Comparison of ENCODE assay signal across 9 cellular contexts in genomic region chr11:124738713-124739478, GRCh38. TPM values are rescaled to one million over a fixed set of nuclear protein-coding genes. Genes with fewer than 3 reads are reported as not detected.
DNase-seq lines count a peak whose midpoint lies in the region; ATAC-seq, FAIRE-seq and TF ChIP-seq lines count a peak whose summit lies in the region.
"Had no signal": no experiment of that assay in that cellular context is flagged by ENCODE, and none has a peak within 500 bp of the region (broad histone marks: within the 10 kb centered on the region; RNA-seq: fewer than 3 reads in every experiment).

No MANE protein-coding gene starts in this region.

- H3K4me1 ChIP-seq in cardiac muscle cell (ENCODE audit: low read depth) (no peaks in the 10 kb centered on the region), keratinocyte (ENCODE audit: control insufficient read depth, extremely low read depth, insufficient read depth, low read length) (peaks cover 7% of the 10 kb centered on the region), testis (peaks cover 4% of the 10 kb centered on the region)

- H3K4me1 Mint-ChIP-seq in activated naive CD8-positive, alpha-beta T cell treated with anti-CD3 and anti-CD28 coated beads, Interleukin-2, amount 50 U/mL, for 24 hours, result peaks cover 16% of the 10 kb centered on the region

- peak overlapping the region; percentile 85 for H3K4me2 ChIP-seq in keratinocyte (ENCODE audit: control insufficient read depth, extremely low read depth, insufficient read depth, low read depth, low read length)

- no peaks in the 10 kb centered on the region for H3K9me1 ChIP-seq in keratinocyte (ENCODE audit: control insufficient read depth, extremely low read depth, insufficient read depth, low read length)

- H3K27ac Mint-ChIP-seq in activated naive CD8-positive, alpha-beta T cell treated with anti-CD3 and anti-CD28 coated beads, Interleukin-2, amount 50 U/mL, for 24 hours, result no peak overlapping the region

- peaks cover 21% of the 10 kb centered on the region for H3K27me3 Mint-ChIP-seq in activated naive CD8-positive, alpha-beta T cell treated with anti-CD3 and anti-CD28 coated beads, Interleukin-2, amount 50 U/mL, for 24 hours

- dilution Hi-C loops in keratinocyte (cut with MboI; ENCODE audit: extremely low pct_ligation_motif_present, low sequenced_read_pairs), result no loop called here

- H3K79me2 ChIP-seq in keratinocyte (ENCODE audit: control insufficient read depth, insufficient read depth, low read length), result no peaks in the 10 kb centered on the region

- no peaks in the 10 kb centered on the region for H3K9me3 Mint-ChIP-seq in activated naive CD8-positive, alpha-beta T cell treated with anti-CD3 and anti-CD28 coated beads, Interleukin-2, amount 50 U/mL, for 24 hours

- FAIRE-seq in keratinocyte (lab: Jason Lieb, UNC), result no peak

- no peaks in the 10 kb centered on the region for H3K36me3 ChIP-seq in cardiac muscle cell
- H3K36me3 ChIP-seq in keratinocyte (ENCODE audit: control insufficient read depth in 2 of 2, extremely low read depth in 1 of 2, insufficient read depth in 2 of 2, low read length in 2 of 2), result no peaks in the 10 kb centered on the region
- H3K36me3 ChIP-seq in testis (ENCODE audit: low read depth, missing control alignments), result no peaks in the 10 kb centered on the region

- H3K9ac ChIP-seq in keratinocyte (ENCODE audit: control insufficient read depth, extremely low read depth, insufficient read depth, low read length), result no peak overlapping the region

- H4K20me1 ChIP-seq in keratinocyte (ENCODE audit: control insufficient read depth, extremely low read depth, insufficient read depth, low read length), result no peaks in the 10 kb centered on the region

- no peak for DNase-seq in cardiac muscle cell (ENCODE audit: low read depth in 1 of 2, low spot score in 1 of 2)
- DNase-seq in cardiac septum (ENCODE audit: low spot score), result no peak
- DNase-seq in activated naive CD8-positive, alpha-beta T cell treated with anti-CD3 and anti-CD28 coated beads, Interleukin-2, amount 50 U/mL, for 24 hours, result no peak
- no peak for DNase-seq in keratinocyte (ENCODE audit: low read depth, low spot score)
- DNase-seq in testis, result no peak
- no peak for DNase-seq in C1 segment of cervical spinal cord (lab: John Stamatoyannopoulos, UW)
- DNase-seq in UCSD-AML1 (lab: John Stamatoyannopoulos, UW; ENCODE audit: unreplicated experiment), result no peak

- H3K9me3 ChIP-seq in cardiac muscle cell (ENCODE audit: low read depth), result no peaks in the 10 kb centered on the region
- H3K9me3 ChIP-seq in keratinocyte (ENCODE audit: control insufficient read depth, low read depth, low read length), result no peaks in the 10 kb centered on the region
- no peaks in the 10 kb centered on the region for H3K9me3 ChIP-seq in testis

- H2AFZ ChIP-seq in keratinocyte (ENCODE audit: control insufficient read depth, low read length), result peak overlapping the region; percentile 69

- H3K4me3 ChIP-seq in cardiac muscle cell, result peak overlapping the region; percentile 36
- peak overlapping the region in 2 of 3 experiments; percentile 65 to 71 for H3K4me3 ChIP-seq in keratinocyte (ENCODE audit: control insufficient read depth in 2 of 3, extremely low read depth in 1 of 3, insufficient read depth in 2 of 3, low read depth in 1 of 3, low read length in 3 of 3)
- H3K4me3 ChIP-seq in testis, result peak overlapping the region; percentile 50 to 73

- intact Hi-C loops in cardiac septum (cut with DNase I) (no loop called here), testis (cut with DNase I; ENCODE audit: low total_unique reads) (no loop called here)

- no peak for ATAC-seq in activated naive CD8-positive, alpha-beta T cell treated with anti-CD3 and anti-CD28 coated beads, Interleukin-2, amount 50 U/mL, for 24 hours
- ATAC-seq in HG03039 (IDR thresholded peaks at IDR 0.05; ENCODE audit: unreplicated experiment), result no peak

- WGBS in testis, 2 donors, result 43 to 54% methylated on average over 21 of the region's 21 CpGs

- TF ChIP-seq POLR2A in testis (IDR thresholded peaks at IDR 0.05), result no peak

- H3K27me3 ChIP-seq in cardiac muscle cell, result peaks cover 95% of the 10 kb centered on the region
- H3K27me3 ChIP-seq in keratinocyte (ENCODE audit: control insufficient read depth, extremely low read depth, insufficient read depth, low read length), result peaks cover 55% of the 10 kb centered on the region
- no peaks in the 10 kb centered on the region for H3K27me3 ChIP-seq in testis

- no peaks in the 10 kb centered on the region for H3K36me3 Mint-ChIP-seq in activated naive CD8-positive, alpha-beta T cell treated with anti-CD3 and anti-CD28 coated beads, Interleukin-2, amount 50 U/mL, for 24 hours (ENCODE audit: low read depth)

- H3K27ac ChIP-seq in cardiac muscle cell (no peak overlapping the region), keratinocyte (ENCODE audit: control insufficient read depth, insufficient read depth, low read length) (no peak overlapping the region), testis (no peak overlapping the region)

- TF ChIP-seq CTCF in cardiac muscle cell (IDR thresholded peaks at IDR 0.05; ENCODE audit: low read depth, low read length) (no peak), keratinocyte (optimal IDR thresholded peaks at IDR 0.05 in 1 of 3, IDR thresholded peaks at IDR 0.05 in 1 of 3, conservative IDR thresholded peaks at IDR 0.05 in 1 of 3; ENCODE audit: extremely low read depth in 1 of 3, insufficient read depth in 2 of 3, low read length in 3 of 3) (no peak), testis (IDR thresholded peaks at IDR 0.05) (no peak)

- H3K4me3 Mint-ChIP-seq in activated naive CD8-positive, alpha-beta T cell treated with anti-CD3 and anti-CD28 coated beads, Interleukin-2, amount 50 U/mL, for 24 hours, result peak overlapping the region; percentile 81

RNA-seq across cellular contexts. Expression of gene NRGN, which starts 0.8 kb away (rescaled TPM):
- total RNA-seq in cardiac muscle cell, result 1.1 and 2.1 TPM in 2 replicates
- polyA plus RNA-seq in cardiac muscle cell, result 1.1 and 3.5 TPM in 2 replicates
- 6.4 TPM for total RNA-seq in cardiac septum
- polyA plus RNA-seq in keratinocyte, result 0.37 to 3.3 TPM (median 0.97 TPM) in 3 replicates
- not detected for polyA plus RNA-seq in keratinocyte (2011; ENCODE audit: low read depth)
- 0.50 and 0.88 TPM in 2 replicates for polyA plus RNA-seq in keratinocyte (2011; cell fraction: cytosol; rRNA removed)
- 0.22 and 1.0 TPM in 2 replicates for polyA plus RNA-seq in keratinocyte (2011; cell fraction: nucleus; rRNA removed)
- polyA plus RNA-seq in keratinocyte (2012; ENCODE audit: low replicate concordance), result 4.0 TPM in 1 of 2 replicates, not detected in the other
- polyA minus RNA-seq in keratinocyte, result 0.33 to 2.0 TPM (median 0.99 TPM) in 3 replicates
- polyA minus RNA-seq in keratinocyte (2011; cell fraction: cytosol; rRNA and poly(A)+ RNA removed), result not detected
- polyA minus RNA-seq in keratinocyte (2011; cell fraction: nucleus; rRNA and poly(A)+ RNA removed), result not detected in 2 replicates
- 1 to 10 TPM; 3.0 to 5.5 TPM for total RNA-seq in testis
- 10.4 TPM for polyA plus RNA-seq in testis (ENCODE audit: insufficient read depth, low read depth, low replicate concordance)

RNA-seq across cellular contexts. Expression of gene VSIG2, which starts 13.2 kb away (rescaled TPM):
- not detected in 2 replicates for total RNA-seq in cardiac muscle cell
- not detected in 2 replicates for polyA plus RNA-seq in cardiac muscle cell
- total RNA-seq in cardiac septum, result 1.2 TPM
- 0.08 TPM in 1 of 3 replicates, not detected in the others for polyA plus RNA-seq in keratinocyte
- not detected for polyA plus RNA-seq in keratinocyte (2011; ENCODE audit: low read depth)
- polyA plus RNA-seq in keratinocyte (2011; cell fraction: cytosol; rRNA removed), result not detected in 2 replicates
- not detected in 2 replicates for polyA plus RNA-seq in keratinocyte (2011; cell fraction: nucleus; rRNA removed)
- not detected in 2 replicates for polyA plus RNA-seq in keratinocyte (2012; ENCODE audit: low replicate concordance)
- not detected in 3 replicates for polyA minus RNA-seq in keratinocyte
- polyA minus RNA-seq in keratinocyte (2011; cell fraction: cytosol; rRNA and poly(A)+ RNA removed), result not detected
- not detected in 2 replicates for polyA minus RNA-seq in keratinocyte (2011; cell fraction: nucleus; rRNA and poly(A)+ RNA removed)
- total RNA-seq in testis, result 1 to 10 TPM in 1 of 2 donors, under 1 TPM in 1; 0.74 to 1.3 TPM
- polyA plus RNA-seq in testis (ENCODE audit: insufficient read depth, low read depth, low replicate concordance), result 4.4 TPM
- total RNA-seq: subcutaneous adipose tissue had no signal

RNA-seq across cellular contexts. Expression of gene ESAM, which starts 23.2 kb away (rescaled TPM):
- total RNA-seq in cardiac muscle cell, result 1.5 and 1.8 TPM in 2 replicates
- polyA plus RNA-seq in cardiac muscle cell, result 3.3 and 4.9 TPM in 2 replicates
- 50.2 TPM for total RNA-seq in cardiac septum
- 0.04 TPM in 2 of 3 replicates, not detected in the other for polyA plus RNA-seq in keratinocyte
- not detected for polyA plus RNA-seq in keratinocyte (2011; ENCODE audit: low read depth)
- polyA plus RNA-seq in keratinocyte (2011; cell fraction: cytosol; rRNA removed), result not detected in 2 replicates
- 0.25 and 0.41 TPM in 2 replicates for polyA plus RNA-seq in keratinocyte (2011; cell fraction: nucleus; rRNA removed)
- polyA plus RNA-seq in keratinocyte (2012; ENCODE audit: low replicate concordance), result not detected in 2 replicates
- polyA minus RNA-seq in keratinocyte, result not detected in 3 replicates
- not detected for polyA minus RNA-seq in keratinocyte (2011; cell fraction: cytosol; rRNA and poly(A)+ RNA removed)
- 0.31 TPM in 1 of 2 replicates, not detected in the other for polyA minus RNA-seq in keratinocyte (2011; cell fraction: nucleus; rRNA and poly(A)+ RNA removed)
- 10 to 100 TPM in 1 of 2 donors, 1 to 10 TPM in 1; 6.0 to 10.6 TPM for total RNA-seq in testis
- 15.8 TPM for polyA plus RNA-seq in testis (ENCODE audit: insufficient read depth, low read depth, low replicate concordance)
